Comparison of ENCODE assay signal across 16 cellular contexts in the genomic region with DNA sequence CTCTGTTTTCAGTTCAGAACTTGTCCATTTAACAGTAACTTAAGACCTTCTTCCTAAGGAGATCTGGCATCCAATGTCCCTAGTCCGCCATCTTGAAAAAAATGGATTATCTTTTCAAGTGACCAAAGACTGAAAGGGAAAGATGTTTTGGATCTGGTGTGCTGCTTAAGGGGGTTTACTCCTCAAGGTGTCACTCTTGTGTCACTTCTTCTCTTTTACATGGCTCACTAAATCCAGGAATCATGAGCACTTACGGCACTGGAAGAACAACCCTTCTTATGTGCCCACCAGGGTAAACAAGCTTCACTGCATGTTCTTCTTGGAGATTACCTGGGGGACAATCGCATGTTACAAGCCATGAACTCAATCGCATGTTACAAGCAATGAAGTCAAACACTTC. TPM values are rescaled to one million over a fixed set of nuclear protein-coding genes. Genes with fewer than 3 reads are reported as not detected.
DNase-seq lines count a peak whose midpoint lies in the region; ATAC-seq and TF ChIP-seq lines count a peak whose summit lies in the region.
"Had no signal": no experiment of that assay in that cellular context is flagged by ENCODE, and none has a peak within 500 bp of the region (broad histone marks: within the 10 kb centered on the region; RNA-seq: fewer than 3 reads in every experiment).

No MANE protein-coding gene starts in this region.

- peak; percentile 13 for DNase-seq in ELR (ENCODE audit: low read depth)
- DNase-seq in ecto neural progenitor cell (ENCODE audit: low spot score): peak; percentile 11
- no peak for DNase-seq in nephron progenitor cell
- no peak for DNase-seq in body of pancreas
- no peak for DNase-seq in NOMO-1 treated with DMSO at 0.1 percent for 48 hours (lab: John Stamatoyannopoulos, UW; ENCODE audit: unreplicated experiment)
- DNase-seq: GM23248, HFFc6, NCI-H187, NCI-H748 treated with DMSO at 0.1 percent for 48 hours, PC-9, SJCRH30 had no signal

- H2AFZ ChIP-seq in Loucy (ENCODE audit: low read length): no peak overlapping the region
- H2AFZ ChIP-seq: GM23248, PC-9 had no signal

- WGBS in body of pancreas, 2 donors: 83% methylated on average over 4 of the region's 4 CpGs

- TF ChIP-seq CTCF in Loucy (conservative IDR thresholded peaks at IDR 0.05; ENCODE audit: low read length) (peak; percentile 24; the same call in 1 of the 2 replicates), nephron progenitor cell (IDR thresholded peaks at IDR 0.05) (no peak), body of pancreas (IDR thresholded peaks at IDR 0.05) (no peak)

- H3K9me2 ChIP-seq in Loucy (replicated peaks; ENCODE audit: low read depth, low read length): no peaks in the 10 kb centered on the region

- peaks cover 8% of the 10 kb centered on the region for H3K27me3 Mint-ChIP-seq in nephron progenitor cell (ENCODE audit: low read depth, poor library complexity)

- H3K27me3 ChIP-seq in Loucy (ENCODE audit: insufficient read depth, low read length, poor library complexity, severe bottlenecking): no peaks in the 10 kb centered on the region
- H3K27me3 ChIP-seq in body of pancreas: no peaks in the 10 kb centered on the region
- H3K27me3 ChIP-seq: SJCRH30 had no signal

- no peaks in the 10 kb centered on the region for H4K20me1 ChIP-seq in Loucy (ENCODE audit: insufficient read depth, low read length, poor library complexity, severe bottlenecking)

- H3K36me3 ChIP-seq in Loucy (ENCODE audit: insufficient read depth, low read length) (no peaks in the 10 kb centered on the region), body of pancreas (replicated peaks in 1 of 2; ENCODE audit: insufficient read depth in 1 of 2, low read depth in 2 of 2) (no peaks in the 10 kb centered on the region)
- H3K36me3 ChIP-seq: SJCRH30 had no signal

- H3K9me3 ChIP-seq in Loucy (ENCODE audit: insufficient read depth, low read depth, low read length) (no peaks in the 10 kb centered on the region; the same call in 1 of the 2 replicates), body of pancreas (no peaks in the 10 kb centered on the region)
- H3K9me3 ChIP-seq: SJCRH30 had no signal

- H3K9me3 Mint-ChIP-seq in nephron progenitor cell: peaks cover 30% of the 10 kb centered on the region

- H3F3A ChIP-seq in Loucy (ENCODE audit: low read depth): no peaks in the 10 kb centered on the region

- H3K4me1 ChIP-seq in Loucy (ENCODE audit: insufficient read depth, low read length, poor library complexity, severe bottlenecking): no peaks in the 10 kb centered on the region
- H3K4me1 ChIP-seq in body of pancreas: no peaks in the 10 kb centered on the region
- H3K4me1 ChIP-seq: SJCRH30 had no signal

- H3K36me3 Mint-ChIP-seq in nephron progenitor cell (ENCODE audit: low read depth): no peaks in the 10 kb centered on the region

- no peak overlapping the region for H3K4me2 ChIP-seq in Loucy (ENCODE audit: low read depth, low read length, poor library complexity, severe bottlenecking)
- H3K4me2 ChIP-seq: PC-9 had no signal

- intact Hi-C loops in body of pancreas (cut with DNase I): no loop called here

- H3K9ac ChIP-seq in Loucy (ENCODE audit: low read depth, low read length, poor library complexity, severe bottlenecking): no peak overlapping the region
- H3K9ac ChIP-seq: GM23248 had no signal

- H3K27ac Mint-ChIP-seq in nephron progenitor cell: peak overlapping the region; percentile 87
- H3K27ac Mint-ChIP-seq: HFFc6 had no signal

- H3K4me3 Mint-ChIP-seq in nephron progenitor cell: no peak overlapping the region
- H3K4me3 Mint-ChIP-seq: HFFc6 had no signal

- no peak overlapping the region for H3K27ac ChIP-seq in body of pancreas
- H3K27ac ChIP-seq: GM23248, PC-9, SJCRH30 had no signal

- no peaks in the 10 kb centered on the region for H3K79me2 ChIP-seq in Loucy (ENCODE audit: insufficient read depth, low read length)

- TF ChIP-seq POLR2A in body of pancreas (IDR thresholded peaks at IDR 0.05): no peak

- no peak overlapping the region for H3K4me3 ChIP-seq in Loucy (ENCODE audit: low read length, poor library complexity, severe bottlenecking)
- H3K4me3 ChIP-seq in body of pancreas: no peak overlapping the region
- H3K4me3 ChIP-seq: GM23248, PC-9, SJCRH30 had no signal

- no peaks in the 10 kb centered on the region for H3K4me1 Mint-ChIP-seq in nephron progenitor cell

- ATAC-seq in HG02870 (IDR thresholded peaks at IDR 0.05; ENCODE audit: unreplicated experiment) (no peak), body of pancreas (no peak)

RNA-seq across cellular contexts. Expression of gene ANXA8, which starts 43.7 kb away (rescaled TPM):
- not detected for total RNA-seq in body of pancreas
- total RNA-seq: A673, LHCN-M2, NCI-H460, SJCRH30 had no signal

RNA-seq across cellular contexts. Expression of gene FAM25G, which starts 51.3 kb away (rescaled TPM):
- not detected for total RNA-seq in body of pancreas
- total RNA-seq: A673, GM23248, HFFc6, LHCN-M2, NCI-H460 had no signal

RNA-seq across cellular contexts. Expression of gene ZNF488, which starts 56.1 kb away (rescaled TPM):
- under 1 TPM in 1 of 2 donors, not detected in 1; 0.26 TPM for total RNA-seq in body of pancreas
- total RNA-seq: GM23248, NCI-H460 had no signal

Comparison
In these comparisons a context has a peak if more than half of its experiments do, and no peak if none do; other contexts are left out.
1. DNase-seq: peak in ELR (single experiment) and ecto neural progenitor cell (single experiment); none in nephron progenitor cell (single experiment), body of pancreas (0 of 4) and NOMO-1 treated with DMSO at 0.1 percent for 48 hours (single experiment).